In the genomic region with DNA sequence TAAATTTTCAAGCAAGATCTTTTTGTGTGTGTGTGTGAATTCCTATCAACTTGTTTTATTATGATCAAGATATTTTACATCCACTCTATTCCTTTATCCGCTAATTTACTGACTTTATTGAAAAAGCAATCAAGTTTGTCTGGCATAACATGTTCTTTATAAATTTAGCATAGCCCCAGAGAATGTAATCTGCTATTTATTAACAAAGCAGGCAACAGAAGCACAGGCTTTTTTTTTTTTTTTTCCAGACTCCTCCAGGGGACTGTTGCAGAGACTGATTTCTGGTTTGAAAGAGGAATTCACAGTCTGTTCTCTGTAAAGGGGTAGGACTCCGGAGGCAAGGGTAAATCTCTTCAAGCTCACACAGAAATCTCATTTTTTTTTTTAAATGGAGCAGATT, we compare ENCODE assay signal across 14 cellular contexts.
DNase-seq lines count a peak whose midpoint lies in the region; ATAC-seq and TF ChIP-seq lines count a peak whose summit lies in the region.
"Had no signal": no experiment of that assay in that cellular context is flagged by ENCODE, and none has a peak within 500 bp of the region (broad histone marks: within the 10 kb centered on the region; RNA-seq: fewer than 3 reads in every experiment).

No MANE protein-coding gene starts in this region.

- H3K4me2 ChIP-seq in SK-N-SH, result no peak overlapping the region
- H3K4me2 ChIP-seq: BLaER1 treated with 17β-estradiol and CSF1 and Interleukin-3, amounts not matched to agents 10 nM and 100 nM had no signal

- H3K9ac ChIP-seq in SK-N-SH, result no peak overlapping the region
- H3K9ac ChIP-seq: BLaER1 treated with 17β-estradiol and CSF1 and Interleukin-3, amounts not matched to agents 10 nM and 100 nM had no signal

- H2AFZ ChIP-seq in SK-N-SH (ENCODE audit: low read depth), result no peak overlapping the region

- H3K9me3 ChIP-seq in SK-N-SH (no peaks in the 10 kb centered on the region), uterus (no peaks in the 10 kb centered on the region)
- H3K9me3 ChIP-seq: BLaER1 treated with 17β-estradiol and CSF1 and Interleukin-3, amounts not matched to agents 10 nM and 100 nM; HAP-1 had no signal

- peak; percentile 8 for DNase-seq in SK-N-SH
- DNase-seq in NCI-H82 (lab: John Stamatoyannopoulos, UW), result peak; percentile 54
- DNase-seq in glutamatergic neuron, result no peak
- no peak for DNase-seq in effector CD8-positive, alpha-beta T cell (lab: John Stamatoyannopoulos, UW)
- DNase-seq in uterus, result no peak
- no peak for DNase-seq in NCI-H748 treated with DMSO at 0.1 percent for 48 hours (lab: John Stamatoyannopoulos, UW)
- no peak for DNase-seq in stimulated activated CD4-positive, alpha-beta T cell treated with anti-CD3 and anti-CD28 coated beads, Interleukin-15, amount 100 ng/mL, for 24 hours
- DNase-seq: ACHN; CD4-positive, CD25-positive, alpha-beta regulatory T cell; DMS79 had no signal

- H3K27ac ChIP-seq in SK-N-SH (ENCODE audit: low read depth in 2 of 2, low read length in 1 of 2) (peak overlapping the region in 1 of 2 experiments; percentile 43; a peak in 1 of 4 replicates), uterus (no peak overlapping the region)
- H3K27ac ChIP-seq: BLaER1 treated with 17β-estradiol and CSF1 and Interleukin-3, amounts not matched to agents 10 nM and 100 nM had no signal

- no peaks in the 10 kb centered on the region for H3K27me3 Mint-ChIP-seq in glutamatergic neuron (ENCODE audit: unreplicated experiment)
- H3K27me3 Mint-ChIP-seq: CD4-positive, CD25-positive, alpha-beta regulatory T cell had no signal

- no peak for ATAC-seq in SK-N-SH treated with all-trans-retinoic acid at 6 μM for 48 hours
- ATAC-seq: HepG2 had no signal

- H3K4me1 ChIP-seq in SK-N-SH (ENCODE audit: control insufficient read depth in 1 of 2, insufficient read depth in 2 of 2, low read depth in 1 of 2, low read length in 1 of 2), result peaks cover 0 to 2% of the 10 kb centered on the region in 2 experiments; a peak in 2 of 4 replicates
- H3K4me1 ChIP-seq in uterus, result no peaks in the 10 kb centered on the region
- H3K4me1 ChIP-seq: HAP-1 had no signal

- POLR2A ChIA-PET in SK-N-SH (lab: Yijun Ruan, JAX), result no interaction called here

- no peaks in the 10 kb centered on the region for H4K20me1 ChIP-seq in SK-N-SH (ENCODE audit: insufficient read depth)
- H4K20me1 ChIP-seq: BLaER1 treated with 17β-estradiol and CSF1 and Interleukin-3, amounts not matched to agents 10 nM and 100 nM had no signal

- H3K36me3 ChIP-seq in SK-N-SH (replicated peaks in 1 of 2; ENCODE audit: control insufficient read depth in 1 of 2, insufficient read depth in 2 of 2, low read length in 1 of 2) (no peaks in the 10 kb centered on the region), uterus (no peaks in the 10 kb centered on the region)
- H3K36me3 ChIP-seq: BLaER1 treated with 17β-estradiol and CSF1 and Interleukin-3, amounts not matched to agents 10 nM and 100 nM; HAP-1 had no signal

- intact Hi-C loops in uterus (cut with DNase I; ENCODE audit: low total_unique reads), result no loop called here

- no peaks in the 10 kb centered on the region for H3F3A ChIP-seq in SK-N-SH (replicated peaks; ENCODE audit: insufficient read depth)

- H3K4me3 Mint-ChIP-seq in glutamatergic neuron (ENCODE audit: unreplicated experiment), result peak overlapping the region; percentile 50
- H3K4me3 Mint-ChIP-seq: CD4-positive, CD25-positive, alpha-beta regulatory T cell had no signal

- TF ChIP-seq EP300 in SK-N-SH (IDR thresholded peaks at IDR 0.05; ENCODE audit: borderline replicate concordance in 1 of 2, low read depth in 1 of 2, low read length in 1 of 2), result peak in 1 of 2 experiments; percentile 61; a peak in 1 of 4 replicates

- TF ChIP-seq CTCF in SK-N-SH (IDR thresholded peaks at IDR 0.05), result no peak
- TF ChIP-seq CTCF in glutamatergic neuron (IDR thresholded peaks at IDR 0.05; ENCODE audit: partially characterized antibody, unreplicated experiment), result no peak
- TF ChIP-seq CTCF in uterus (IDR thresholded peaks at IDR 0.05), result no peak

- no peaks in the 10 kb centered on the region for H3K79me2 ChIP-seq in SK-N-SH (ENCODE audit: insufficient read depth)

- H3K36me3 Mint-ChIP-seq in glutamatergic neuron (ENCODE audit: unreplicated experiment), result no peaks in the 10 kb centered on the region
- H3K36me3 Mint-ChIP-seq: CD4-positive, CD25-positive, alpha-beta regulatory T cell had no signal

- WGBS in SK-N-SH (ENCODE audit: low lambda C conversion rate), result 53% methylated on average over 2 of the region's 2 CpGs

- CTCF ChIA-PET in SK-N-SH (lab: Yijun Ruan, JAX), result interaction anchor here (0.6 to 1.4 kb wide), 4 partner anchors 9 to 1695 kb away, joined by 3 to 5 read pairs (median 4); no protein-coding TSS in a partner anchor

- H3K4me3 ChIP-seq in SK-N-SH (ENCODE audit: low read depth in 2 of 2, low read length in 1 of 2) (no peak overlapping the region), uterus (no peak overlapping the region)
- H3K4me3 ChIP-seq: BLaER1 treated with 17β-estradiol and CSF1 and Interleukin-3, amounts not matched to agents 10 nM and 100 nM; HAP-1 had no signal

- peaks cover 4% of the 10 kb centered on the region for H3K9me3 Mint-ChIP-seq in glutamatergic neuron (ENCODE audit: unreplicated experiment)

- H3K27me3 ChIP-seq in SK-N-SH (ENCODE audit: insufficient read depth) (no peaks in the 10 kb centered on the region), uterus (no peaks in the 10 kb centered on the region)
- H3K27me3 ChIP-seq: BLaER1 treated with 17β-estradiol and CSF1 and Interleukin-3, amounts not matched to agents 10 nM and 100 nM had no signal

- peak overlapping the region; percentile 95 for H3K27ac Mint-ChIP-seq in glutamatergic neuron (ENCODE audit: unreplicated experiment)
- H3K27ac Mint-ChIP-seq: CD4-positive, CD25-positive, alpha-beta regulatory T cell had no signal

- 0 out of 2 replicates have a peak, but pooled peaks have one; percentile 2 for TF ChIP-seq RAD21 in SK-N-SH (IDR thresholded peaks at IDR 0.05; ENCODE audit: low read length)

- TF ChIP-seq POLR2A in uterus (IDR thresholded peaks at IDR 0.05), result no peak

- no peaks in the 10 kb centered on the region for H3K9me2 ChIP-seq in SK-N-SH

- peaks cover 31% of the 10 kb centered on the region for H3K4me1 Mint-ChIP-seq in glutamatergic neuron (ENCODE audit: low read depth, unreplicated experiment)
- H3K4me1 Mint-ChIP-seq: CD4-positive, CD25-positive, alpha-beta regulatory T cell had no signal

TF ChIP-seq in SK-N-SH, 30 proteins besides CTCF, POLR2A, EP300 and RAD21 (continues in another document):
- TF ChIP-seq SIN3A (IDR thresholded peaks at IDR 0.05; ENCODE audit: borderline replicate concordance, low read depth, low read length) (no peak), PBX3 (IDR thresholded peaks at IDR 0.05) (no peak), EZH2phosphoT487 (IDR thresholded peaks at IDR 0.05; ENCODE audit: borderline replicate concordance, low read depth) (no peak), USF2 (IDR thresholded peaks at IDR 0.05; ENCODE audit: borderline replicate concordance, low read depth, low read length) (no peak), CHD2 (IDR thresholded peaks at IDR 0.05; ENCODE audit: low read length, partially characterized antibody) (peak; percentile 25)

TF ChIP-seq in SK-N-SH treated with all-trans-retinoic acid at 6 μM for 48 hours, 23 proteins besides CTCF, POLR2A, EP300 and RAD21 (continues in another document):
- TF ChIP-seq TOX (CRISPR knock-in tag; IDR thresholded peaks at IDR 0.05; ENCODE audit: borderline replicate concordance) (no peak), ARNTL (CRISPR knock-in tag; IDR thresholded peaks at IDR 0.05; ENCODE audit: borderline replicate concordance, low read depth) (no peak), ISL1 (CRISPR knock-in tag; IDR thresholded peaks at IDR 0.05) (no peak), CSRNP3 (CRISPR knock-in tag; IDR thresholded peaks at IDR 0.05) (no peak), PPARA (CRISPR knock-in tag; IDR thresholded peaks at IDR 0.05; ENCODE audit: borderline replicate concordance) (no peak), ZFP3 (CRISPR knock-in tag; IDR thresholded peaks at IDR 0.05) (no peak), TCF4 (CRISPR knock-in tag; IDR thresholded peaks at IDR 0.05; ENCODE audit: borderline replicate concordance) (no peak), ESRRG (CRISPR knock-in tag; IDR thresholded peaks at IDR 0.05) (no peak)
- TF ChIP-seq, protein P1, sequence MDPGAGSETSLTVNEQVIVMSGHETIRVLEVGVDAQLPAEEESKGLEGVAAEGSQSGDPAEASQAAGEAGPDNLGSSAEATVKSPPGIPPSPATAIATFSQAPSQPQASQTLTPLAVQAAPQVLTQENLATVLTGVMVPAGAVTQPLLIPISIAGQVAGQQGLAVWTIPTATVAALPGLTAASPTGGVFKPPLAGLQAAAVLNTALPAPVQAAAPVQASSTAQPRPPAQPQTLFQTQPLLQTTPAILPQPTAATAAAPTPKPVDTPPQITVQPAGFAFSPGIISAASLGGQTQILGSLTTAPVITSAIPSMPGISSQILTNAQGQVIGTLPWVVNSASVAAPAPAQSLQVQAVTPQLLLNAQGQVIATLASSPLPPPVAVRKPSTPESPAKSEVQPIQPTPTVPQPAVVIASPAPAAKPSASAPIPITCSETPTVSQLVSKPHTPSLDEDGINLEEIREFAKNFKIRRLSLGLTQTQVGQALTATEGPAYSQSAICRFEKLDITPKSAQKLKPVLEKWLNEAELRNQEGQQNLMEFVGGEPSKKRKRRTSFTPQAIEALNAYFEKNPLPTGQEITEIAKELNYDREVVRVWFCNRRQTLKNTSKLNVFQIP (CRISPR knock-in tag; IDR thresholded peaks at IDR 0.05; ENCODE audit: borderline replicate concordance, low read depth), result no peak

Comparison
In these comparisons a context has a peak if more than half of its experiments do, and no peak if none do; other contexts are left out.
1. DNase-seq: peak in SK-N-SH (single experiment) and NCI-H82 (single experiment); none in glutamatergic neuron (single experiment), effector CD8-positive, alpha-beta T cell (single experiment), uterus (0 of 2), NCI-H748 treated with DMSO at 0.1 percent for 48 hours (single experiment) and stimulated activated CD4-positive, alpha-beta T cell treated with anti-CD3 and anti-CD28 coated beads, Interleukin-15, amount 100 ng/mL, for 24 hours (single experiment).